9 cellular contexts compared by ENCODE assay signal in genomic region chr6:135087803-135088202, GRCh38. TPM values are rescaled to one million over a fixed set of nuclear protein-coding genes. Genes with fewer than 3 reads are reported as not detected.
DNase-seq lines count a peak whose midpoint lies in the region; ATAC-seq and TF ChIP-seq lines count a peak whose summit lies in the region.
"Had no signal": no experiment of that assay in that cellular context is flagged by ENCODE, and none has a peak within 500 bp of the region (broad histone marks: within the 10 kb centered on the region; RNA-seq: fewer than 3 reads in every experiment).

No MANE protein-coding gene starts in this region.

- ATAC-seq in activated CD8-positive, alpha-beta memory T cell treated with anti-CD3 and anti-CD28 coated beads, Interleukin-2, amount 10 ng/mL, durations not matched to agents 7 days and 5 days: peak; percentile 41
- ATAC-seq in activated naive CD8-positive, alpha-beta T cell treated with anti-CD3 and anti-CD28 coated beads, Interleukin-2, amount 10 ng/mL, durations not matched to agents 7 days and 5 days (ENCODE audit: low read depth): peak; percentile 47
- no peak for ATAC-seq in stimulated activated memory B cell treated with anti-CD40 and anti-IgM and Interleukin-4, amounts not matched to agents 10 μg/mL and 1 μg/mL and 100 μg/mL, for 72 hours
- no peak for ATAC-seq in HG03521 (IDR thresholded peaks at IDR 0.05; ENCODE audit: unreplicated experiment)

- TF ChIP-seq CTCF in mesothelial cell of epicardium (IDR thresholded peaks at IDR 0.05; ENCODE audit: unreplicated experiment): no peak

- peaks cover 13% of the 10 kb centered on the region for H3K36me3 Mint-ChIP-seq in activated CD8-positive, alpha-beta memory T cell treated with anti-CD3 and anti-CD28 coated beads, Interleukin-2, amount 10 ng/mL, durations not matched to agents 7 days and 5 days
- peaks cover 4% of the 10 kb centered on the region for H3K36me3 Mint-ChIP-seq in activated naive CD8-positive, alpha-beta T cell treated with anti-CD3 and anti-CD28 coated beads, Interleukin-2, amount 10 ng/mL, durations not matched to agents 7 days and 5 days
- H3K36me3 Mint-ChIP-seq in stimulated activated memory B cell treated with anti-CD40 and anti-IgM and Interleukin-4, amounts not matched to agents 10 μg/mL and 1 μg/mL and 100 μg/mL, for 72 hours: no peaks in the 10 kb centered on the region
- H3K36me3 Mint-ChIP-seq in mesothelial cell of epicardium: peaks cover under 1% of the 10 kb centered on the region

- H3K4me3 Mint-ChIP-seq in activated CD8-positive, alpha-beta memory T cell treated with anti-CD3 and anti-CD28 coated beads, Interleukin-2, amount 10 ng/mL, durations not matched to agents 7 days and 5 days: peak overlapping the region; percentile 63
- peak overlapping the region; percentile 79 for H3K4me3 Mint-ChIP-seq in activated naive CD8-positive, alpha-beta T cell treated with anti-CD3 and anti-CD28 coated beads, Interleukin-2, amount 10 ng/mL, durations not matched to agents 7 days and 5 days
- no peak overlapping the region for H3K4me3 Mint-ChIP-seq in stimulated activated memory B cell treated with anti-CD40 and anti-IgM and Interleukin-4, amounts not matched to agents 10 μg/mL and 1 μg/mL and 100 μg/mL, for 72 hours
- H3K4me3 Mint-ChIP-seq in mesothelial cell of epicardium: no peak overlapping the region

- POLR2A ChIA-PET in activated naive CD8-positive, alpha-beta T cell treated with anti-CD3 and anti-CD28 coated beads, Interleukin-2, amount 10 ng/mL, durations not matched to agents 7 days and 5 days (lab: Charles Lee): interaction anchor here (0.8 to 4.1 kb wide), 9 partner anchors 11 to 1202 kb away, joined by 3 to 62 read pairs (median 4); partner anchors contain the start of genes BCLAF1, HBS1L and MYB

- DNase-seq in activated CD8-positive, alpha-beta memory T cell treated with anti-CD3 and anti-CD28 coated beads, Interleukin-2, amount 10 ng/mL, durations not matched to agents 7 days and 5 days: peak; percentile 69
- DNase-seq in activated CD8-positive, alpha-beta memory T cell treated with anti-CD3 and anti-CD28 coated beads for 24 hours: no peak
- DNase-seq in RPMI7951 (ENCODE audit: low read depth) (peak; percentile 37), NCI-H69 (lab: John Stamatoyannopoulos, UW) (no peak), mesothelial cell of epicardium (ENCODE audit: low spot score in 2 of 2, unreplicated experiment in 2 of 2) (no peak)
- no peak for DNase-seq in activated naive CD8-positive, alpha-beta T cell treated with anti-CD3 and anti-CD28 coated beads, Interleukin-2, amount 10 ng/mL, durations not matched to agents 7 days and 5 days
- DNase-seq: NCI-H446 had no signal

- CTCF ChIA-PET in activated CD8-positive, alpha-beta memory T cell treated with anti-CD3 and anti-CD28 coated beads, Interleukin-2, amount 10 ng/mL, durations not matched to agents 7 days and 5 days (lab: Charles Lee): interaction anchor here (0.8 to 3.2 kb wide), 23 partner anchors 11 to 121 kb away, joined by 3 to 21 read pairs (median 4); partner anchors contain the start of genes HBS1L and MYB

- peak overlapping the region; percentile 89 for H3K27ac Mint-ChIP-seq in activated CD8-positive, alpha-beta memory T cell treated with anti-CD3 and anti-CD28 coated beads, Interleukin-2, amount 10 ng/mL, durations not matched to agents 7 days and 5 days
- peak overlapping the region; percentile 95 for H3K27ac Mint-ChIP-seq in activated naive CD8-positive, alpha-beta T cell treated with anti-CD3 and anti-CD28 coated beads, Interleukin-2, amount 10 ng/mL, durations not matched to agents 7 days and 5 days
- H3K27ac Mint-ChIP-seq in stimulated activated memory B cell treated with anti-CD40 and anti-IgM and Interleukin-4, amounts not matched to agents 10 μg/mL and 1 μg/mL and 100 μg/mL, for 72 hours: peak overlapping the region; percentile 14
- no peak overlapping the region for H3K27ac Mint-ChIP-seq in mesothelial cell of epicardium

- H3K9me3 Mint-ChIP-seq in activated CD8-positive, alpha-beta memory T cell treated with anti-CD3 and anti-CD28 coated beads, Interleukin-2, amount 10 ng/mL, durations not matched to agents 7 days and 5 days (ENCODE audit: low read depth): peaks cover 2% of the 10 kb centered on the region
- peaks cover under 1% of the 10 kb centered on the region for H3K9me3 Mint-ChIP-seq in activated naive CD8-positive, alpha-beta T cell treated with anti-CD3 and anti-CD28 coated beads, Interleukin-2, amount 10 ng/mL, durations not matched to agents 7 days and 5 days
- H3K9me3 Mint-ChIP-seq in stimulated activated memory B cell treated with anti-CD40 and anti-IgM and Interleukin-4, amounts not matched to agents 10 μg/mL and 1 μg/mL and 100 μg/mL, for 72 hours: no peaks in the 10 kb centered on the region
- H3K9me3 Mint-ChIP-seq in mesothelial cell of epicardium: peaks cover 6% of the 10 kb centered on the region

- H3K4me1 Mint-ChIP-seq in activated CD8-positive, alpha-beta memory T cell treated with anti-CD3 and anti-CD28 coated beads, Interleukin-2, amount 10 ng/mL, durations not matched to agents 7 days and 5 days: peaks cover 72% of the 10 kb centered on the region
- peaks cover 60% of the 10 kb centered on the region for H3K4me1 Mint-ChIP-seq in activated naive CD8-positive, alpha-beta T cell treated with anti-CD3 and anti-CD28 coated beads, Interleukin-2, amount 10 ng/mL, durations not matched to agents 7 days and 5 days
- H3K4me1 Mint-ChIP-seq in stimulated activated memory B cell treated with anti-CD40 and anti-IgM and Interleukin-4, amounts not matched to agents 10 μg/mL and 1 μg/mL and 100 μg/mL, for 72 hours: peaks cover 29% of the 10 kb centered on the region
- no peaks in the 10 kb centered on the region for H3K4me1 Mint-ChIP-seq in mesothelial cell of epicardium

- no peaks in the 10 kb centered on the region for H3K27me3 Mint-ChIP-seq in activated CD8-positive, alpha-beta memory T cell treated with anti-CD3 and anti-CD28 coated beads, Interleukin-2, amount 10 ng/mL, durations not matched to agents 7 days and 5 days
- H3K27me3 Mint-ChIP-seq in activated naive CD8-positive, alpha-beta T cell treated with anti-CD3 and anti-CD28 coated beads, Interleukin-2, amount 10 ng/mL, durations not matched to agents 7 days and 5 days: no peaks in the 10 kb centered on the region
- H3K27me3 Mint-ChIP-seq in stimulated activated memory B cell treated with anti-CD40 and anti-IgM and Interleukin-4, amounts not matched to agents 10 μg/mL and 1 μg/mL and 100 μg/mL, for 72 hours: peaks cover 23% of the 10 kb centered on the region
- H3K27me3 Mint-ChIP-seq in mesothelial cell of epicardium (ENCODE audit: low read depth): peaks cover 17% of the 10 kb centered on the region

RNA-seq across cellular contexts. Expression of gene HBS1L, which starts 33.2 kb away (rescaled TPM):
- total RNA-seq in activated CD8-positive, alpha-beta memory T cell treated with anti-CD3 and anti-CD28 coated beads, Interleukin-2, amount 10 ng/mL, durations not matched to agents 7 days and 5 days: 100 to 1,000 TPM in 1 of 2 experiments, 10 to 100 TPM in 1; 92.2 to 112 TPM
- total RNA-seq in RPMI7951 (2014; rRNA removed; shearing (Covaris generic)): 126 and 157 TPM in 2 replicates
- 10 to 100 TPM; 72.6 to 72.7 TPM for total RNA-seq in activated naive CD8-positive, alpha-beta T cell treated with anti-CD3 and anti-CD28 coated beads, Interleukin-2, amount 10 ng/mL, durations not matched to agents 7 days and 5 days
- total RNA-seq in mesothelial cell of epicardium: 73.8 to 75.7 TPM (median 74.9 TPM) in 3 replicates

Comparison
In these comparisons a context has a peak if more than half of its experiments do, and no peak if none do; other contexts are left out.
1. DNase-seq: peak in activated CD8-positive, alpha-beta memory T cell treated with anti-CD3 and anti-CD28 coated beads, Interleukin-2, amount 10 ng/mL, durations not matched to agents 7 days and 5 days (single experiment) and RPMI7951 (single experiment); none in activated CD8-positive, alpha-beta memory T cell treated with anti-CD3 and anti-CD28 coated beads for 24 hours (single experiment), activated naive CD8-positive, alpha-beta T cell treated with anti-CD3 and anti-CD28 coated beads, Interleukin-2, amount 10 ng/mL, durations not matched to agents 7 days and 5 days (single experiment), NCI-H69 (single experiment) and mesothelial cell of epicardium (0 of 2).
2. ATAC-seq: peak in activated CD8-positive, alpha-beta memory T cell treated with anti-CD3 and anti-CD28 coated beads, Interleukin-2, amount 10 ng/mL, durations not matched to agents 7 days and 5 days (single experiment) and activated naive CD8-positive, alpha-beta T cell treated with anti-CD3 and anti-CD28 coated beads, Interleukin-2, amount 10 ng/mL, durations not matched to agents 7 days and 5 days (single experiment); none in stimulated activated memory B cell treated with anti-CD40 and anti-IgM and Interleukin-4, amounts not matched to agents 10 μg/mL and 1 μg/mL and 100 μg/mL, for 72 hours (single experiment) and HG03521 (single experiment).
3. H3K4me3 Mint-ChIP-seq: peak in activated CD8-positive, alpha-beta memory T cell treated with anti-CD3 and anti-CD28 coated beads, Interleukin-2, amount 10 ng/mL, durations not matched to agents 7 days and 5 days (single experiment) and activated naive CD8-positive, alpha-beta T cell treated with anti-CD3 and anti-CD28 coated beads, Interleukin-2, amount 10 ng/mL, durations not matched to agents 7 days and 5 days (single experiment); none in stimulated activated memory B cell treated with anti-CD40 and anti-IgM and Interleukin-4, amounts not matched to agents 10 μg/mL and 1 μg/mL and 100 μg/mL, for 72 hours (single experiment) and mesothelial cell of epicardium (single experiment).